In the genomic region with DNA sequence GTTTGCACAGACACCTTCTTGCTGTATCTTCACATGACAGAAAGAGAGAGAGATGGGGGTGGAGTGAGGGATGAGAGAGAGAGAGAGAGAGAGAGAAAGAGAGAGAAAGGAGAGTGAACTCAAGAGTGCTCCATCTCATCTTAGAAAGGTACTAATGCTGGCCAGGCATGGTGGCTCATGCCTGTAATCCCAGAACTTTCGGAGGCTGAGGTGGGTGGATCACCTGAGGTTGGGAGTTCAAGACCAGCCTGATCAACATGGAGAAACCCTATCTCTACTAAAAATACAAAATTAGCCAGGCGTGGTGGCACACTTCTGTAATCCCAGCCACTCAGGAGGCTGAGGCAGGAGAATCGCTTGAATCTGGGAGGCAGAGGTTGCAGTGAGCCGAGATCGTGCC, we compare ENCODE assay signal across 1 cellular context.
A peak's percentile ranks its signal among the peaks of the same experiment; 100 is the strongest.
TF ChIP-seq lines count a peak whose summit lies in the region.

No MANE protein-coding gene starts in this region.

TF ChIP-seq in HepG2, 621 proteins besides CTCF, POLR2A, EP300 and RAD21 (continued from another document):
- TF ChIP-seq, protein P1, sequence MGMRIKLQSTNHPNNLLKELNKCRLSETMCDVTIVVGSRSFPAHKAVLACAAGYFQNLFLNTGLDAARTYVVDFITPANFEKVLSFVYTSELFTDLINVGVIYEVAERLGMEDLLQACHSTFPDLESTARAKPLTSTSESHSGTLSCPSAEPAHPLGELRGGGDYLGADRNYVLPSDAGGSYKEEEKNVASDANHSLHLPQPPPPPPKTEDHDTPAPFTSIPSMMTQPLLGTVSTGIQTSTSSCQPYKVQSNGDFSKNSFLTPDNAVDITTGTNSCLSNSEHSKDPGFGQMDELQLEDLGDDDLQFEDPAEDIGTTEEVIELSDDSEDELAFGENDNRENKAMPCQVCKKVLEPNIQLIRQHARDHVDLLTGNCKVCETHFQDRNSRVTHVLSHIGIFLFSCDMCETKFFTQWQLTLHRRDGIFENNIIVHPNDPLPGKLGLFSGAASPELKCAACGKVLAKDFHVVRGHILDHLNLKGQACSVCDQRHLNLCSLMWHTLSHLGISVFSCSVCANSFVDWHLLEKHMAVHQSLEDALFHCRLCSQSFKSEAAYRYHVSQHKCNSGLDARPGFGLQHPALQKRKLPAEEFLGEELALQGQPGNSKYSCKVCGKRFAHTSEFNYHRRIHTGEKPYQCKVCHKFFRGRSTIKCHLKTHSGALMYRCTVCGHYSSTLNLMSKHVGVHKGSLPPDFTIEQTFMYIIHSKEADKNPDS (CRISPR knock-in tag; IDR thresholded peaks at IDR 0.05), result peak; percentile 65; the same call in 1 of the 2 replicates
- TF ChIP-seq ZNF282 (IDR thresholded peaks at IDR 0.05; ENCODE audit: partially characterized antibody) (peak; percentile 37), FOXO4 (CRISPR knock-in tag; conservative IDR thresholded peaks at IDR 0.05) (0 out of 2 replicates have a peak, but pooled peaks have one; percentile 69), IKZF1 (IDR thresholded peaks at IDR 0.05) (peak; percentile 73; the same call in 1 of the 2 replicates)
